1 cellular context compared by ENCODE assay signal in genomic region chr9:70418822-70419545, GRCh38.
TF ChIP-seq lines count a peak whose summit lies in the region.

No MANE protein-coding gene starts in this region.

TF ChIP-seq in SK-N-SH, 30 proteins besides CTCF, POLR2A, EP300 and RAD21 (continued from another document):
- TF ChIP-seq TEAD4 (IDR thresholded peaks at IDR 0.05; ENCODE audit: borderline replicate concordance, insufficient read depth) (no peak), NRF1 (IDR thresholded peaks at IDR 0.05; ENCODE audit: low read depth, low read length) (no peak), FOXM1 (IDR thresholded peaks at IDR 0.05; ENCODE audit: low read depth) (no peak), JUND (IDR thresholded peaks at IDR 0.05) (peak; percentile 28; the same call in 1 of the 2 replicates), FOSL2 (IDR thresholded peaks at IDR 0.05; ENCODE audit: borderline replicate concordance, low read depth) (peak; percentile 58; the same call in 1 of the 2 replicates), GABPA (IDR thresholded peaks at IDR 0.05; ENCODE audit: low read depth) (no peak; the same call in 1 of the 2 replicates), MXI1 (IDR thresholded peaks at IDR 0.05; ENCODE audit: low read depth, low read length) (peak; percentile 38; the same call in 1 of the 2 replicates), REST (IDR thresholded peaks at IDR 0.05; ENCODE audit: low read depth, low read length) (no peak), ELF1 (IDR thresholded peaks at IDR 0.05) (0 out of 2 replicates have a peak, but pooled peaks have one; percentile 48), TAF1 (IDR thresholded peaks at IDR 0.05; ENCODE audit: borderline replicate concordance, low read depth, low read length) (peak; percentile 45), NFIC (IDR thresholded peaks at IDR 0.05; ENCODE audit: borderline replicate concordance) (peak; percentile 27; the same call in 1 of the 2 replicates), RCOR1 (IDR thresholded peaks at IDR 0.05; ENCODE audit: low read length) (no peak; the same call in 1 of the 2 replicates), MEF2A (IDR thresholded peaks at IDR 0.05; ENCODE audit: borderline replicate concordance, low read depth) (peak; percentile 65; the same call in 1 of the 2 replicates), TCF12 (IDR thresholded peaks at IDR 0.05) (no peak), SMC3 (IDR thresholded peaks at IDR 0.05; ENCODE audit: low read depth, low read length) (peak; percentile 27), EZH2phosphoT487 (IDR thresholded peaks at IDR 0.05; ENCODE audit: borderline replicate concordance, low read depth) (no peak), YY1 (IDR thresholded peaks at IDR 0.05; ENCODE audit: low read depth) (no peak), FOXJ3 (CRISPR knock-in tag; IDR thresholded peaks at IDR 0.05) (no peak)
- TF ChIP-seq, protein P1, sequence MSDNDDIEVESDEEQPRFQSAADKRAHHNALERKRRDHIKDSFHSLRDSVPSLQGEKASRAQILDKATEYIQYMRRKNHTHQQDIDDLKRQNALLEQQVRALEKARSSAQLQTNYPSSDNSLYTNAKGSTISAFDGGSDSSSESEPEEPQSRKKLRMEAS (IDR thresholded peaks at IDR 0.05; ENCODE audit: low read depth), result peak; percentile 63
- TF ChIP-seq, protein P2, sequence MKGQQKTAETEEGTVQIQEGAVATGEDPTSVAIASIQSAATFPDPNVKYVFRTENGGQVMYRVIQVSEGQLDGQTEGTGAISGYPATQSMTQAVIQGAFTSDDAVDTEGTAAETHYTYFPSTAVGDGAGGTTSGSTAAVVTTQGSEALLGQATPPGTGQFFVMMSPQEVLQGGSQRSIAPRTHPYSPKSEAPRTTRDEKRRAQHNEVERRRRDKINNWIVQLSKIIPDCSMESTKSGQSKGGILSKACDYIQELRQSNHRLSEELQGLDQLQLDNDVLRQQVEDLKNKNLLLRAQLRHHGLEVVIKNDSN (IDR thresholded peaks at IDR 0.05; ENCODE audit: borderline replicate concordance, low read depth), result no peak
